Comparison of ENCODE assay signal across 18 cellular contexts in the genomic region with DNA sequence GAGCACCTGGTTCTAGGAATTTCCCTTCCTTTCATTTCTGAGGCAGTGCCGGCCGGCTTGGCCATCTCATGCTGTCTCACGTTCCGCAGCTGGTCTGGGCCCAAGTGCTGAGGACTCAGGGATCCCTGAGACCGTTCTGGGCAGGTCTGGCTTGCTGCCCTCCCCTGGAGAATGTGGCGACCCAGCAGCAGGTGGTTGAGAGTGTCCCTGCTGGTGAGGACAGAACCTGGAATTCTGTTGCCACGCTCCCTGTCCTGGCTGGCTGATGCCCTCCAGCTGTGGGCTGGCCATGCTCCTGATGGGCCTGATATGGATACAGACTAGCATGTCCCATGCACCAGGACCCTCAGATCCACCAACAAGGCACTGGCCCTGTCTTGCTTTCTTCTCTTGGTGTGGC.
"Had no signal": no experiment of that assay in that cellular context is flagged by ENCODE, and none has a peak within 500 bp of the region (broad histone marks: within the 10 kb centered on the region; RNA-seq: fewer than 3 reads in every experiment).

No MANE protein-coding gene starts in this region.

- FAIRE-seq: astrocyte had no signal

- H2AFZ ChIP-seq: PC-9 had no signal

- H3K27ac ChIP-seq: PC-9 had no signal

- H3K4me3 ChIP-seq: PC-9 had no signal

- ATAC-seq: activated naive CD4-positive, alpha-beta T cell treated with anti-CD3 and anti-CD28 coated beads, Interleukin-2, amount 50 U/mL, for 72 hours; activated T-cell treated with anti-CD3 and anti-CD28 coated beads, Interleukin-2, amount 50 U/mL, for 4 hours had no signal

- H3K4me2 ChIP-seq: PC-9 had no signal

- DNase-seq: activated CD4-positive, alpha-beta T cell treated with anti-CD3 and anti-CD28 coated beads for 48 hours; activated CD4-positive, alpha-beta T cell treated with anti-CD3 and anti-CD28 coated beads, Interleukin-2, amount 50 U/mL, for 4 hours; activated CD4-positive, CD25-positive, alpha-beta regulatory T cell treated with anti-CD3 and anti-CD28 coated beads, Interleukin-2, amount 50 U/mL, for 72 hours; activated effector memory CD4-positive, alpha-beta T cell treated with anti-CD3 and anti-CD28 coated beads, Interleukin-2, amount 50 U/mL, for 16 hours; activated naive CD4-positive, alpha-beta T cell treated with Interleukin-2 at 50 U/mL for 16 hours; activated naive CD8-positive, alpha-beta T cell treated with anti-CD3 and anti-CD28 coated beads, Interleukin-2, amount 50 U/mL, for 24 hours; activated T-cell treated with anti-CD3 and anti-CD28 coated beads, Interleukin-2, amount 50 U/mL, for 4 hours; amniotic stem cell; KG1; NCI-H1048; NCI-H1694 treated with DMSO at 0.1 percent for 48 hours; NCI-H2029 treated with DMSO at 0.1 percent for 48 hours; NCI-H510A treated with DMSO at 0.1 percent for 48 hours; NCI-H69; PC-9; SHP77 treated with DMSO at 0.1 percent for 48 hours had no signal
